Comparison of ENCODE assay signal across 10 cellular contexts in genomic region chr15:81297580-81298575, GRCh38. TPM values are rescaled to one million over a fixed set of nuclear protein-coding genes. Genes with fewer than 3 reads are reported as not detected.
A peak's percentile ranks its signal among the peaks of the same experiment; 100 is the strongest.
DNase-seq lines count a peak whose midpoint lies in the region; ATAC-seq, FAIRE-seq and TF ChIP-seq lines count a peak whose summit lies in the region.
"Had no signal": no experiment of that assay in that cellular context is flagged by ENCODE, and none has a peak within 500 bp of the region (broad histone marks: within the 10 kb centered on the region; RNA-seq: fewer than 3 reads in every experiment).

No MANE protein-coding gene starts in this region.

- TF ChIP-seq POLR2A in GM12892 (IDR thresholded peaks at IDR 0.05; ENCODE audit: low read depth, low read length), result peak; percentile 33
- TF ChIP-seq POLR2A in Peyer's patch (IDR thresholded peaks at IDR 0.05), result no peak
- no peak for TF ChIP-seq POLR2A in H54 (IDR thresholded peaks at IDR 0.05; ENCODE audit: low read depth, low read length)

- no peak for DNase-seq in GM12892 (ENCODE audit: insufficient read length)
- DNase-seq in Peyer's patch, result peak in 2 of 3 donors; percentile 15 to 46
- no peak for DNase-seq in coronary artery (ENCODE audit: low spot score)
- DNase-seq in small intestine, result no peak
- no peak for DNase-seq in H54 (ENCODE audit: insufficient read length, low spot score)
- DNase-seq: GOT3; stimulated activated CD4-positive, alpha-beta T cell treated with anti-CD3 and anti-CD28 coated beads, Interleukin-12 subunit alpha, Interleukin-12 subunit beta, amount 100 ng/mL, for 4 hours; uterus had no signal

- no peaks in the 10 kb centered on the region for H3K27me3 ChIP-seq in Peyer's patch
- no peaks in the 10 kb centered on the region for H3K27me3 ChIP-seq in small intestine (ENCODE audit: control insufficient read depth in 2 of 2, insufficient read depth in 2 of 2, low read length in 2 of 2)
- H3K27me3 ChIP-seq: uterus had no signal

- ATAC-seq in GM18868 (IDR thresholded peaks at IDR 0.05; ENCODE audit: unreplicated experiment) (no peak), HG03139 (IDR thresholded peaks at IDR 0.05; ENCODE audit: unreplicated experiment) (no peak)

- H3K4me1 ChIP-seq in Peyer's patch (peaks cover 0 to 27% (median 6%) of the 10 kb centered on the region in 4 donors), small intestine (ENCODE audit: control insufficient read depth in 2 of 2, insufficient read depth in 1 of 2, low read depth in 1 of 2, low read length in 1 of 2) (no peaks in the 10 kb centered on the region)
- H3K4me1 ChIP-seq: uterus had no signal

- H3K27ac ChIP-seq in Peyer's patch (peak overlapping the region; percentile 75 to 93 (median 88)), coronary artery (peak overlapping the region; percentile 18 to 81), small intestine (ENCODE audit: low read depth in 1 of 2, low read length in 1 of 2) (peak overlapping the region; percentile 41 to 85)

- FAIRE-seq in GM12892 (lab: Jason Lieb, UNC) (peak; percentile 68), small intestine (lab: Jason Lieb, UNC) (no peak), H54 (lab: Jason Lieb, UNC) (no peak)

- 49 to 69% (median 67%) methylated on average over 4 of the region's 4 CpGs for WGBS in small intestine, 3 donors

- TF ChIP-seq CTCF in Peyer's patch (IDR thresholded peaks at IDR 0.05), result no peak
- no peak for TF ChIP-seq CTCF in coronary artery (IDR thresholded peaks at IDR 0.05)

- H3K36me3 ChIP-seq in Peyer's patch (peaks cover 0 to 3% (median 0%) of the 10 kb centered on the region in 3 donors), small intestine (ENCODE audit: control insufficient read depth in 2 of 2, insufficient read depth in 2 of 2, low read length in 2 of 2) (no peaks in the 10 kb centered on the region)
- H3K36me3 ChIP-seq: uterus had no signal

- H3K4me3 ChIP-seq in Peyer's patch, result peak overlapping the region; percentile 47 to 64 (median 50)
- peak overlapping the region; percentile 60 for H3K4me3 ChIP-seq in coronary artery
- peak overlapping the region; percentile 43 to 51 for H3K4me3 ChIP-seq in small intestine (ENCODE audit: low read depth in 1 of 2, low read length in 2 of 2)
- H3K4me3 ChIP-seq: uterus had no signal

- H3K9me3 ChIP-seq in Peyer's patch, result no peaks in the 10 kb centered on the region
- H3K9me3 ChIP-seq in small intestine (ENCODE audit: control insufficient read depth, low read depth), result no peaks in the 10 kb centered on the region
- H3K9me3 ChIP-seq: uterus had no signal

RNA-seq across cellular contexts. Expression of gene STARD5, which starts 26.1 kb away (rescaled TPM):
- polyA plus RNA-seq in GM12892 (2012; ENCODE audit: missing spikeins), result 4.0 TPM
- 10 to 100 TPM; 37.8 to 39.6 (median 38.7) TPM for total RNA-seq in Peyer's patch
- 10 to 100 TPM in 2 of 3 donors, 1 to 10 TPM in 1; 7.8 to 21.5 (median 12.1) TPM for polyA plus RNA-seq in small intestine

Comparison
In these comparisons a context has a peak if more than half of its experiments do, and no peak if none do; other contexts are left out.
1. DNase-seq: peak in Peyer's patch (2 of 3); none in GM12892 (single experiment), coronary artery (single experiment), small intestine (single experiment) and H54 (single experiment).
2. Peak in every context shown above with its lines, with median percentiles within 50 percentile points of each other: H3K27ac ChIP-seq and H3K4me3 ChIP-seq.